Comparison of ENCODE assay signal across 21 cellular contexts in the genomic region with DNA sequence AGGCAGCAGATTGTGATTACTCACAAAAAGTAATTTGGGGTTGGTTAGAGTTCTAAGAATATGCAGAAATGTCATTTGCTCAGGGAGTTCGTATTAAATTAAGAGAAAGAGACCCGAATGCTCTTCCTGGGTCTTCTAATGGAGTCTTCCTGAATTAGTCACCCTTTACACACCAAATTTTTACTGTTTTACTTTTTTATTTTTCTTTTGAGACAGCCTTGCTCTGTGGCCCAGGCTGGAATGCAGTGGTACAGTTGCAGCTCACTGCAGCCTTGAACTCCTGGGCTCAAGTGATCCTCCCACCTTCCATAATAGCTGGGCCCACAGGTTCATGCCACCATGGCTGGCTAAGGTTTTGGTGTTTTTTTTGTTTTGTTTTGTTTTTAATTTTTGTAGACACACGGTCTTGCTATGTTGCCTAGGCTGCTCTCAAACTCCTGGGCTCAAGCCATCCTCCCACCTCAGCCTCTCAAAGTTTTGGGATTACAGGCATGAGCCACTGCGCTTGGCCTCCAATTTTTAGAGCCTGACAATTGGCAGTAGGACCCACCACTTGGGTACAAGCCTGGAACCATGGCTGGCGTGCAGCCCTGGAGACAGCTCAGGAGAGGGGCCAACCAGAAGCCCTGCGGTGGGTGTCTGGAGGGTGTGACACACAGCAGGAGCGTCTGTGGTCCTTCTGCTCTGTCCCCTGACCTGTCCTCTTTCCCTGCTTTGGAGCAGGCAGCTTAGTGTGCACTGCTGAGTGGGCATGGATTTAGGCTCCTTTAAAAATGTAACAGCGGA. TPM values are rescaled to one million over a fixed set of nuclear protein-coding genes. Genes with fewer than 3 reads are reported as not detected.
DNase-seq lines count a peak whose midpoint lies in the region; ATAC-seq and TF ChIP-seq lines count a peak whose summit lies in the region.
"Had no signal": no experiment of that assay in that cellular context is flagged by ENCODE, and none has a peak within 500 bp of the region (broad histone marks: within the 10 kb centered on the region; RNA-seq: fewer than 3 reads in every experiment).

No MANE protein-coding gene starts in this region.

- peaks cover 12% of the 10 kb centered on the region for H3K36me3 ChIP-seq in brain microvascular endothelial cell (replicated peaks)
- peaks cover 7% of the 10 kb centered on the region for H3K36me3 ChIP-seq in breast epithelium

- no peaks in the 10 kb centered on the region for H3K4me1 ChIP-seq in breast epithelium

- peaks cover 6 to 7% of the 10 kb centered on the region in 2 donors for H3K9me3 ChIP-seq in breast epithelium

- H3K36me3 Mint-ChIP-seq in HFFc6 (ENCODE audit: low read depth): no peaks in the 10 kb centered on the region; the same call in 1 of the 2 replicates

- H3K4me3 ChIP-seq in AG10803 (ENCODE audit: low read length): no peak overlapping the region
- H3K4me3 ChIP-seq in brain microvascular endothelial cell (ENCODE audit: low read depth, low read length): no peak overlapping the region
- no peak overlapping the region for H3K4me3 ChIP-seq in breast epithelium
- H3K4me3 ChIP-seq: BLaER1 had no signal

- H3K27me3 ChIP-seq in brain microvascular endothelial cell (replicated peaks) (no peaks in the 10 kb centered on the region), breast epithelium (no peaks in the 10 kb centered on the region)
- H3K27me3 ChIP-seq: BLaER1 had no signal

- intact Hi-C loops in breast epithelium (cut with DNase I; ENCODE audit: low total_unique reads): no loop called here

- TF ChIP-seq CTCF in AG10803 (conservative IDR thresholded peaks at IDR 0.05; ENCODE audit: low read length): no peak
- TF ChIP-seq CTCF in HFFc6 (IDR thresholded peaks at IDR 0.05): no peak
- no peak for TF ChIP-seq CTCF in brain microvascular endothelial cell (IDR thresholded peaks at IDR 0.05; ENCODE audit: low read depth, low read length, missing control alignments)
- no peak for TF ChIP-seq CTCF in breast epithelium (IDR thresholded peaks at IDR 0.05)

- H3K27ac Mint-ChIP-seq in HFFc6: peak overlapping the region; percentile 34; the same call in 1 of the 2 replicates
- H3K27ac Mint-ChIP-seq: CD8-positive, alpha-beta T cell had no signal

- DNase-seq in AG10803 (ENCODE audit: low read depth) (peak; percentile 11), HFFc6 (no peak), brain microvascular endothelial cell (peak; percentile 18), iris pigment epithelial cell (ENCODE audit: low read depth) (peak; percentile 14), NCI-H2171 treated with DMSO at 0.1 percent for 48 hours (lab: John Stamatoyannopoulos, UW) (no peak), breast epithelium (ENCODE audit: low spot score in 2 of 2) (no peak)
- DNase-seq in activated effector memory CD4-positive, alpha-beta T cell treated with Interleukin-2 at 50 U/mL for 16 hours: no peak
- DNase-seq: Calu3; CD8-positive, alpha-beta T cell; GOT3; KBM-7; NCI-H1105 treated with DMSO at 0.1 percent for 48 hours; NCI-H1694; NCI-H510A treated with DMSO at 0.1 percent for 48 hours; NCI-H774; OCI-M1; RPMI8226; SHP77 treated with DMSO at 0.1 percent for 48 hours had no signal

- H3K27ac ChIP-seq in brain microvascular endothelial cell (no peak overlapping the region), breast epithelium (no peak overlapping the region)
- H3K27ac ChIP-seq: BLaER1 had no signal

- no peak for TF ChIP-seq POLR2A in breast epithelium (IDR thresholded peaks at IDR 0.05)

- no peak overlapping the region for H3K4me3 Mint-ChIP-seq in HFFc6
- H3K4me3 Mint-ChIP-seq: CD8-positive, alpha-beta T cell had no signal

- ATAC-seq in GM18870 (IDR thresholded peaks at IDR 0.05; ENCODE audit: unreplicated experiment): no peak
- ATAC-seq: CD8-positive, alpha-beta T cell had no signal

- no peaks in the 10 kb centered on the region for H3K9me3 Mint-ChIP-seq in HFFc6

- H3K27me3 Mint-ChIP-seq in HFFc6 (ENCODE audit: insufficient read depth): no peaks in the 10 kb centered on the region

- peaks cover 22% of the 10 kb centered on the region for H3K4me1 Mint-ChIP-seq in HFFc6 (ENCODE audit: low read depth)

- in situ Hi-C loops in brain microvascular endothelial cell (cut with HindIII; ENCODE audit: low pct_ligation_motif_present, low sequenced_read_pairs): no loop called here

RNA-seq across cellular contexts. Expression of gene BHLHA15, which starts 16.4 kb away (rescaled TPM):
- total RNA-seq in HFFc6 (2021; fragmentation: NEBNext Ultra II Directional; extraction: Animal tissue kit (Norgen Biotek cat#: 25700)): under 1 TPM in 1 of 6 experiments, not detected in 5; 0.33 TPM
- total RNA-seq in breast epithelium: 1 to 10 TPM in 1 of 3 donors, under 1 TPM in 1, not detected in 1; 0.59 to 2.3 TPM
- total RNA-seq: A172; CD8-positive, alpha-beta T cell had no signal

RNA-seq across cellular contexts. Expression of gene TECPR1, which starts 57.2 kb away (rescaled TPM):
- total RNA-seq in HFFc6 (2021; fragmentation: NEBNext Ultra II Directional; extraction: Animal tissue kit (Norgen Biotek cat#: 25700)): 10 to 100 TPM; 25.6 to 35.6 (median 29.3) TPM
- 10 to 100 TPM; 14.7 to 29.7 (median 28.8) TPM for total RNA-seq in breast epithelium

Comparison
In these comparisons a context has a peak if more than half of its experiments do, and no peak if none do; other contexts are left out.
1. DNase-seq: peak in AG10803 (single experiment), brain microvascular endothelial cell (single experiment) and iris pigment epithelial cell (single experiment); none in HFFc6 (single experiment), NCI-H2171 treated with DMSO at 0.1 percent for 48 hours (single experiment), activated effector memory CD4-positive, alpha-beta T cell treated with Interleukin-2 at 50 U/mL for 16 hours (single experiment) and breast epithelium (0 of 2).